Comparison of ENCODE assay signal across 9 cellular contexts in genomic region chr12:63917864-63918742, GRCh38.
DNase-seq lines count a peak whose midpoint lies in the region; ATAC-seq, FAIRE-seq and TF ChIP-seq lines count a peak whose summit lies in the region.
"Had no signal": no experiment of that assay in that cellular context is flagged by ENCODE, and none has a peak within 500 bp of the region (broad histone marks: within the 10 kb centered on the region; RNA-seq: fewer than 3 reads in every experiment).

No MANE protein-coding gene starts in this region.

- intact Hi-C loops in CD4-positive, alpha-beta memory T cell (cut with micrococcal nuclease), result no loop called here

- no peak for DNase-seq in GM18507 (ENCODE audit: extremely low spot score, insufficient read length, low read depth)
- DNase-seq in SHP77 (lab: John Stamatoyannopoulos, UW), result peak; percentile 40 to 53
- peak; percentile 93 for DNase-seq in foreskin melanocyte
- no peak for DNase-seq in suprapubic skin (ENCODE audit: low spot score in 2 of 2)
- no peak for DNase-seq in CD4-positive, alpha-beta memory T cell
- no peak for DNase-seq in stimulated activated CD4-positive, alpha-beta T cell treated with anti-CD3 and anti-CD28 coated beads, Interleukin-4, amount 100 ng/mL, for 1 hour
- DNase-seq: activated B cell treated with CpG ODN at 0.5 μM for 24 hours had no signal

- TF ChIP-seq EP300 in suprapubic skin (IDR thresholded peaks at IDR 0.05), result no peak

- no peak for TF ChIP-seq POLR2A in suprapubic skin (IDR thresholded peaks at IDR 0.05)

- 64% methylated on average over 10 of the region's 10 CpGs for WGBS in suprapubic skin

- no peak overlapping the region for H3K4me3 ChIP-seq in suprapubic skin
- H3K4me3 ChIP-seq in CD4-positive, alpha-beta memory T cell (ENCODE audit: low read length in 2 of 2), result no peak overlapping the region

- FAIRE-seq in GM18507 (lab: Jason Lieb, UNC), result peak; percentile 77

- TF ChIP-seq CTCF in suprapubic skin (IDR thresholded peaks at IDR 0.05), result no peak

- no peaks in the 10 kb centered on the region for H3K9me3 Mint-ChIP-seq in CD4-positive, alpha-beta memory T cell
- H3K9me3 Mint-ChIP-seq: activated B cell treated with CpG ODN at 0.5 μM for 24 hours had no signal

- POLR2A ChIA-PET in CD4-positive, alpha-beta memory T cell (lab: Charles Lee; ENCODE audit: partially characterized antibody), result no interaction called here

- peaks cover 0 to 3% of the 10 kb centered on the region in 2 donors for H3K27me3 Mint-ChIP-seq in CD4-positive, alpha-beta memory T cell
- H3K27me3 Mint-ChIP-seq: activated B cell treated with CpG ODN at 0.5 μM for 24 hours had no signal

- CTCF ChIA-PET in CD4-positive, alpha-beta memory T cell (lab: Charles Lee; ENCODE audit: partially characterized antibody), result no interaction called here

- no peak overlapping the region for H3K27ac Mint-ChIP-seq in CD4-positive, alpha-beta memory T cell
- H3K27ac Mint-ChIP-seq: activated B cell treated with CpG ODN at 0.5 μM for 24 hours had no signal

- no peaks in the 10 kb centered on the region for H3K9me3 ChIP-seq in suprapubic skin
- H3K9me3 ChIP-seq in CD4-positive, alpha-beta memory T cell (ENCODE audit: control insufficient read depth in 1 of 2, low read length in 2 of 2), result no peaks in the 10 kb centered on the region

- H3K27me3 ChIP-seq in suprapubic skin, result no peaks in the 10 kb centered on the region
- H3K27me3 ChIP-seq in CD4-positive, alpha-beta memory T cell (ENCODE audit: insufficient read depth, low read length), result no peaks in the 10 kb centered on the region

- H3K36me3 Mint-ChIP-seq in CD4-positive, alpha-beta memory T cell, result no peaks in the 10 kb centered on the region

- ATAC-seq in HG02870 (IDR thresholded peaks at IDR 0.05; ENCODE audit: unreplicated experiment) (peak; percentile 60), HG03342 (IDR thresholded peaks at IDR 0.05; ENCODE audit: unreplicated experiment) (no peak)

- no peaks in the 10 kb centered on the region for H3K36me3 ChIP-seq in suprapubic skin
- H3K36me3 ChIP-seq in CD4-positive, alpha-beta memory T cell (ENCODE audit: insufficient read depth, low read length), result no peaks in the 10 kb centered on the region

- H3K4me1 ChIP-seq in suprapubic skin, result peaks cover 39% of the 10 kb centered on the region
- no peaks in the 10 kb centered on the region for H3K4me1 ChIP-seq in CD4-positive, alpha-beta memory T cell (ENCODE audit: insufficient read depth, low read length)

- H3K4me1 Mint-ChIP-seq in CD4-positive, alpha-beta memory T cell, result peaks cover 0 to 3% (median 0%) of the 10 kb centered on the region in 4 donors
- H3K4me1 Mint-ChIP-seq: activated B cell treated with CpG ODN at 0.5 μM for 24 hours had no signal

- peak overlapping the region; percentile 74 for H3K27ac ChIP-seq in suprapubic skin
- H3K27ac ChIP-seq in CD4-positive, alpha-beta memory T cell (ENCODE audit: low read depth, low read length), result no peak overlapping the region

- no peak overlapping the region for H3K4me3 Mint-ChIP-seq in CD4-positive, alpha-beta memory T cell
- H3K4me3 Mint-ChIP-seq: activated B cell treated with CpG ODN at 0.5 μM for 24 hours had no signal

Comparison
In these comparisons a context has a peak if more than half of its experiments do, and no peak if none do; other contexts are left out.
1. DNase-seq: peak in SHP77 (2 of 2) and foreskin melanocyte (single experiment); none in GM18507 (single experiment), suprapubic skin (0 of 2), CD4-positive, alpha-beta memory T cell (0 of 5) and stimulated activated CD4-positive, alpha-beta T cell treated with anti-CD3 and anti-CD28 coated beads, Interleukin-4, amount 100 ng/mL, for 1 hour (single experiment).